ENCODE assay signal across 38 cellular contexts in the genomic region with DNA sequence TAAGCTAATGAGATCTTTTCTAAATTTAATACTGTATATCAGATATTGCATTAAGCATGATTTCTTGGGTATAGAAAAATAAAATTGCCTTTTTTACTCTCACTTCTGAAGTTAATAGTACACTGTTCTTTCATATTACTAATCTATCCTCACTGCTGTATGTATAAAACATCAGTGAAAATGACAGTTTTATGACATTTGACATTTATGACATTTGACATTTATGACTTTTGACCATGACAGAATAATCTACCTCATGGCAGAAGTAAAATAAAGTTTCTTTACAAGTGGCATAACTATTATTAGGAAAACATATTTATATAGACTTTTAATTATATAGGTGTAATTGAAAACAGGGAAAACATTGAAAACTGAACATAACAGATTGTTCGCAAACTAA. TPM values are rescaled to one million over a fixed set of nuclear protein-coding genes. Genes with fewer than 3 reads are reported as not detected.
"Had no signal": no experiment of that assay in that cellular context is flagged by ENCODE, and none has a peak within 500 bp of the region (broad histone marks: within the 10 kb centered on the region; RNA-seq: fewer than 3 reads in every experiment).

No MANE protein-coding gene starts in this region.

- H3K36me3 ChIP-seq: MG63 had no signal

- H3K4me3 ChIP-seq: MG63 had no signal

- H3K9me3 ChIP-seq: MG63 had no signal

- H3K27me3 ChIP-seq: MG63 had no signal

- DNase-seq: Karpas-422, Kasumi-1, MG63, MM.1S, MV-4-11, NCI-H1048, NCI-H1092, NCI-H1092 treated with DMSO at 0.1 percent for 48 hours, NCI-H1105, NCI-H1105 treated with DMSO at 0.1 percent for 48 hours, NCI-H1417, NCI-H1417 treated with DMSO at 0.1 percent for 48 hours, NCI-H1436, NCI-H1436 treated with DMSO at 0.1 percent for 48 hours, NCI-H146, NCI-H1694, NCI-H1694 treated with DMSO at 0.1 percent for 48 hours, NCI-H187, NCI-H187 treated with DMSO at 0.1 percent for 48 hours, NCI-H1930, NCI-H2029, NCI-H2029 treated with DMSO at 0.1 percent for 48 hours, NCI-H2081, NCI-H2081 treated with DMSO at 0.1 percent for 48 hours, NCI-H2107, NCI-H2171, NCI-H2171 treated with DMSO at 0.1 percent for 48 hours, NCI-H2227 treated with DMSO at 0.1 percent for 48 hours, NCI-H226, NCI-H345, NCI-H446, NCI-H446 treated with DMSO at 0.1 percent for 48 hours, NCI-H510A, NCI-H510A treated with DMSO at 0.1 percent for 48 hours, NCI-H524 had no signal

RNA-seq across cellular contexts. Expression of a gene that starts 13.3 kb away (rescaled TPM):
- total RNA-seq: LHCN-M2, MCF 10A, NCI-H460 had no signal
